In genomic region chr17:49788443-49789277, GRCh38 we compare ENCODE assay signal across 8 cellular contexts. TPM values are rescaled to one million over a fixed set of nuclear protein-coding genes. Genes with fewer than 3 reads are reported as not detected.
DNase-seq lines count a peak whose midpoint lies in the region; ATAC-seq, FAIRE-seq and TF ChIP-seq lines count a peak whose summit lies in the region.

KAT7 (plus strand) TSS chr17:49788681; CDS start chr17:49788835, 154 bp downstream.

- H3K4me3 Mint-ChIP-seq in T-cell: peak within 1 kb of the TSS; percentile 89 to 99 (median 95)

- peaks cover 11% of the 10 kb centered on the region for H3K4me1 ChIP-seq in cardiac muscle cell (ENCODE audit: low read depth)
- peaks cover 36% of the 10 kb centered on the region for H3K4me1 ChIP-seq in parathyroid adenoma
- peaks cover 0 to 54% (median 27%) of the 10 kb centered on the region in 4 donors for H3K4me1 ChIP-seq in tibial nerve

- WGBS in adipose tissue, 3 donors: 0% methylated on average over 59 to 63 of the region's 63 CpGs
- WGBS in tibial nerve, 2 donors: 0 to 1% methylated on average over 49 to 58 of the region's 63 CpGs

- TF ChIP-seq CTCF in cardiac muscle cell (IDR thresholded peaks at IDR 0.05; ENCODE audit: low read depth, low read length) (no peak), parathyroid adenoma (IDR thresholded peaks at IDR 0.05) (peak; percentile 18), tibial nerve (IDR thresholded peaks at IDR 0.05) (peak in 3 of 5 experiments; percentile 33 to 37 (median 35))

- peak within 1 kb of the TSS; percentile 99 for H3K27ac ChIP-seq in adipose tissue (ENCODE audit: low read depth, low read length)
- peak within 1 kb of the TSS; percentile 98 for H3K27ac ChIP-seq in cardiac muscle cell
- H3K27ac ChIP-seq in parathyroid adenoma: peak within 1 kb of the TSS; percentile 97
- H3K27ac ChIP-seq in tibial nerve: peak within 1 kb of the TSS; percentile 97 to 99 (median 98)

- H3K27me3 ChIP-seq in cardiac muscle cell: no peaks in the 10 kb centered on the region
- H3K27me3 ChIP-seq in parathyroid adenoma (ENCODE audit: control insufficient read depth, insufficient read depth, low read length): no peaks in the 10 kb centered on the region
- H3K27me3 ChIP-seq in tibial nerve: no peaks in the 10 kb centered on the region

- H3K9ac ChIP-seq in parathyroid adenoma: peak within 1 kb of the TSS; percentile 93

- H3K9me3 ChIP-seq in cardiac muscle cell (ENCODE audit: low read depth) (no peaks in the 10 kb centered on the region), parathyroid adenoma (ENCODE audit: control insufficient read depth, low read length) (no peaks in the 10 kb centered on the region), tibial nerve (no peaks in the 10 kb centered on the region)

- H3K4me3 ChIP-seq in cardiac muscle cell: peak within 1 kb of the TSS; percentile 74
- peak within 1 kb of the TSS; percentile 100 for H3K4me3 ChIP-seq in parathyroid adenoma (ENCODE audit: low read depth, low read length)
- peak within 1 kb of the TSS; percentile 76 to 100 (median 94) for H3K4me3 ChIP-seq in tibial nerve

- H3K36me3 ChIP-seq in cardiac muscle cell (peaks cover 17% of the 10 kb centered on the region), parathyroid adenoma (ENCODE audit: control insufficient read depth, insufficient read depth, low read length) (no peaks in the 10 kb centered on the region), tibial nerve (peaks cover 0 to 23% (median 11%) of the 10 kb centered on the region in 3 donors)

- DNase-seq in GM12891 (ENCODE audit: insufficient read length, low spot score): peak; percentile 62
- peak; percentile 99 for DNase-seq in NCI-H1436 treated with DMSO at 0.1 percent for 48 hours (lab: John Stamatoyannopoulos, UW)
- DNase-seq in T-cell: peak; percentile 92 to 100 (median 99)
- DNase-seq in cardiac muscle cell (ENCODE audit: low read depth in 1 of 2, low spot score in 1 of 2): peak; percentile 99 to 100
- DNase-seq in tibial nerve (ENCODE audit: low spot score in 2 of 2): peak; percentile 97 to 98

- H3K9me3 Mint-ChIP-seq in T-cell: no peaks in the 10 kb centered on the region

- CTCF ChIA-PET in T-cell (lab: Charles Lee): interaction anchor here in 1 of 2 donors (0.6 to 2.6 kb wide), 6 partner anchors 25 to 223 kb away, joined by 3 to 11 read pairs (median 6); partner anchors contain the start of genes FAM117A and SLC35B1

- H3K27ac Mint-ChIP-seq in T-cell: peak within 1 kb of the TSS; percentile 98 to 99

- H3K27me3 Mint-ChIP-seq in T-cell: no peaks in the 10 kb centered on the region

- FAIRE-seq in GM12891 (lab: Jason Lieb, UNC): peak; percentile 96

- TF ChIP-seq POLR2A in GM12891 (IDR thresholded peaks at IDR 0.05; ENCODE audit: low read depth, low read length) (peak; percentile 97), tibial nerve (IDR thresholded peaks at IDR 0.05) (peak; percentile 56 to 96)

- POLR2A ChIA-PET in T-cell (lab: Charles Lee): interaction anchor here (0.7 to 3.1 kb wide), 9 partner anchors 9 to 113 kb away, joined by 3 to 30 read pairs (median 4); partner anchors contain the start of gene FAM117A (in 2 of the 2)

- peak within 1 kb of the TSS; percentile 97 for H3K4me2 ChIP-seq in parathyroid adenoma (ENCODE audit: low read length)

- H3K4me1 Mint-ChIP-seq in T-cell: peaks cover 58 to 62% (median 58%) of the 10 kb centered on the region in 3 donors

- ATAC-seq in HG02840 (IDR thresholded peaks at IDR 0.05; ENCODE audit: low FRiP score, unreplicated experiment): peak; percentile 89
- ATAC-seq in T-cell (replicated peaks in 1 of 4): peak; percentile 84 to 88 (median 88)

- peak within 1 kb of the TSS; percentile 95 for H2AFZ ChIP-seq in parathyroid adenoma

- H3K36me3 Mint-ChIP-seq in T-cell: peaks cover 29% of the 10 kb centered on the region

- TF ChIP-seq EP300 in tibial nerve (IDR thresholded peaks at IDR 0.05): peak; percentile 72 to 98

- peaks cover 24% of the 10 kb centered on the region for H3K79me2 ChIP-seq in parathyroid adenoma

TF ChIP-seq in GM12891, 5 proteins besides CTCF, POLR2A, EP300 and RAD21:
- TF ChIP-seq PAX5 (IDR thresholded peaks at IDR 0.05; ENCODE audit: insufficient read depth, low read length, severe bottlenecking) (no peak), POU2F2 (IDR thresholded peaks at IDR 0.05; ENCODE audit: low read depth, low read length) (peak; percentile 62; the same call in 1 of the 2 replicates), POLR2AphosphoS5 (IDR thresholded peaks at IDR 0.05; ENCODE audit: low read depth, low read length) (peak; percentile 96), TAF1 (IDR thresholded peaks at IDR 0.05; ENCODE audit: low read depth, low read length) (peak; percentile 87), SPI1 (IDR thresholded peaks at IDR 0.05; ENCODE audit: low read depth, low read length) (no peak)

RNA-seq across cellular contexts. Expression of gene KAT7, which starts in this region (rescaled TPM):
- polyA plus RNA-seq in GM12891 (2012; ENCODE audit: low read depth, missing spikeins): 24.2 TPM
- total RNA-seq in T-cell (100 to 1,000 TPM in 2 of 5 donors, 10 to 100 TPM in 3; 96.8 to 197 (median 99.7) TPM), cardiac muscle cell (31.3 and 33.1 TPM in 2 replicates), tibial nerve (10 to 100 TPM; 31.6 to 45.6 (median 42.0) TPM)
- polyA plus RNA-seq in adipose tissue (10 to 100 TPM in 1 of 3 donors, 1 to 10 TPM in 2; 7.2 to 10.3 (median 8.1) TPM), cardiac muscle cell (30.0 and 57.4 TPM in 2 replicates)

Comparison
In these comparisons a context has a peak if more than half of its experiments do, and no peak if none do; other contexts are left out.
1. Peak in every context shown above with its lines: DNase-seq, ATAC-seq, H3K4me3 ChIP-seq and H3K27ac ChIP-seq.